In genomic region chr2:95272299-95272751, GRCh38 we compare ENCODE assay signal across 21 cellular contexts. TPM values are rescaled to one million over a fixed set of nuclear protein-coding genes. Genes with fewer than 3 reads are reported as not detected.
"Had no signal": no experiment of that assay in that cellular context is flagged by ENCODE, and none has a peak within 500 bp of the region (broad histone marks: within the 10 kb centered on the region; RNA-seq: fewer than 3 reads in every experiment).

No MANE protein-coding gene starts in this region.

- H3K9me3 Mint-ChIP-seq: activated CD4-positive, alpha-beta memory T cell treated with anti-CD3 and anti-CD28 coated beads, Interleukin-2, amount 10 ng/mL, durations not matched to agents 7 days and 5 days; activated T-helper 17 cell treated with anti-CD3 and anti-CD28 coated beads, Interleukin-2, amount 50 U/mL, for 72 hours; nephron progenitor cell; stimulated activated naive CD8-positive, alpha-beta T cell treated with anti-CD3 and anti-CD28 coated beads, Interleukin-15, Interleukin-2, amounts not matched to agents 100 ng/mL and 50 ng/mL, for 24 hours had no signal

- H3K4me1 Mint-ChIP-seq: activated CD4-positive, alpha-beta memory T cell treated with anti-CD3 and anti-CD28 coated beads, Interleukin-2, amount 10 ng/mL, durations not matched to agents 7 days and 5 days; activated CD4-positive, alpha-beta T cell treated with anti-CD3 and anti-CD28 coated beads for 36 hours; activated T-helper 17 cell treated with anti-CD3 and anti-CD28 coated beads, Interleukin-2, amount 50 U/mL, for 72 hours had no signal

- H3K4me3 ChIP-seq: esophagus squamous epithelium, hepatocyte, left ventricle myocardium inferior, pancreas had no signal

- H3K27me3 Mint-ChIP-seq: activated CD4-positive, alpha-beta memory T cell treated with anti-CD3 and anti-CD28 coated beads, Interleukin-2, amount 10 ng/mL, durations not matched to agents 7 days and 5 days; activated CD4-positive, alpha-beta T cell treated with anti-CD3 and anti-CD28 coated beads for 36 hours; stimulated activated naive CD8-positive, alpha-beta T cell treated with anti-CD3 and anti-CD28 coated beads, Interleukin-15, Interleukin-2, amounts not matched to agents 100 ng/mL and 50 ng/mL, for 24 hours had no signal

- FAIRE-seq: endothelial cell of umbilical vein, keratinocyte, pancreas had no signal

- ATAC-seq: activated CD4-positive, alpha-beta T cell treated with anti-CD3 and anti-CD28 coated beads for 36 hours; activated T-helper 17 cell treated with anti-CD3 and anti-CD28 coated beads, Interleukin-2, amount 50 U/mL, for 72 hours; pancreas had no signal

- H3K4me3 Mint-ChIP-seq: activated CD4-positive, alpha-beta memory T cell treated with anti-CD3 and anti-CD28 coated beads, Interleukin-2, amount 10 ng/mL, durations not matched to agents 7 days and 5 days; activated CD4-positive, alpha-beta T cell treated with anti-CD3 and anti-CD28 coated beads for 36 hours; activated T-helper 17 cell treated with anti-CD3 and anti-CD28 coated beads, Interleukin-2, amount 50 U/mL, for 72 hours; nephron progenitor cell; stimulated activated naive CD8-positive, alpha-beta T cell treated with anti-CD3 and anti-CD28 coated beads, Interleukin-15, Interleukin-2, amounts not matched to agents 100 ng/mL and 50 ng/mL, for 24 hours had no signal

- H3K4me1 ChIP-seq: left ventricle myocardium inferior had no signal

- H3K27me3 ChIP-seq: esophagus squamous epithelium, hepatocyte, pancreas had no signal

- H3K27ac Mint-ChIP-seq: activated CD4-positive, alpha-beta memory T cell treated with anti-CD3 and anti-CD28 coated beads, Interleukin-2, amount 10 ng/mL, durations not matched to agents 7 days and 5 days; activated CD4-positive, alpha-beta T cell treated with anti-CD3 and anti-CD28 coated beads for 36 hours; activated T-helper 17 cell treated with anti-CD3 and anti-CD28 coated beads, Interleukin-2, amount 50 U/mL, for 72 hours; nephron progenitor cell; stimulated activated naive CD8-positive, alpha-beta T cell treated with anti-CD3 and anti-CD28 coated beads, Interleukin-15, Interleukin-2, amounts not matched to agents 100 ng/mL and 50 ng/mL, for 24 hours had no signal

- H3K36me3 ChIP-seq: esophagus squamous epithelium, left ventricle myocardium inferior, pancreas had no signal

- H3K9me3 ChIP-seq: esophagus squamous epithelium, left ventricle myocardium inferior, pancreas had no signal

- H3K27ac ChIP-seq: esophagus squamous epithelium, hepatocyte, left ventricle myocardium inferior, pancreas had no signal

- DNase-seq: activated CD4-positive, alpha-beta memory T cell treated with anti-CD3 and anti-CD28 coated beads, Interleukin-2, amount 10 ng/mL, durations not matched to agents 7 days and 5 days; activated CD4-positive, alpha-beta T cell treated with anti-CD3 and anti-CD28 coated beads for 36 hours; activated naive CD4-positive, alpha-beta T cell treated with anti-CD3 and anti-CD28 coated beads, Interleukin-2, amount 50 U/mL, for 16 hours; amniotic stem cell; caudate nucleus; cortex of kidney; effector CD4-positive, alpha-beta T cell; esophagus squamous epithelium; left ventricle myocardium inferior; mesenchymal stem cell; nephron progenitor cell; retina; SIG-M5; stimulated activated CD4-positive, alpha-beta T cell treated with anti-CD3 and anti-CD28 coated beads, Interleukin-4, amount 100 ng/mL, for 4 hours had no signal

RNA-seq across cellular contexts. Expression of gene KCNIP3, which starts 24.8 kb away (rescaled TPM):
- total RNA-seq: activated CD4-positive, alpha-beta memory T cell treated with anti-CD3 and anti-CD28 coated beads, Interleukin-2, amount 10 ng/mL, durations not matched to agents 7 days and 5 days; activated CD4-positive, alpha-beta T cell treated with anti-CD3 and anti-CD28 coated beads for 36 hours; activated T-helper 17 cell treated with anti-CD3 and anti-CD28 coated beads, Interleukin-2, amount 50 U/mL, for 72 hours; T-helper 1 cell treated with Interleukin-12 subunit alpha and Interleukin-12 subunit beta and Interleukin-4 antibody, amounts not matched to agents 30 ng/mL and 1 ng/mL, for 36 hours had no signal
